9 cellular contexts compared by ENCODE assay signal in the genomic region with DNA sequence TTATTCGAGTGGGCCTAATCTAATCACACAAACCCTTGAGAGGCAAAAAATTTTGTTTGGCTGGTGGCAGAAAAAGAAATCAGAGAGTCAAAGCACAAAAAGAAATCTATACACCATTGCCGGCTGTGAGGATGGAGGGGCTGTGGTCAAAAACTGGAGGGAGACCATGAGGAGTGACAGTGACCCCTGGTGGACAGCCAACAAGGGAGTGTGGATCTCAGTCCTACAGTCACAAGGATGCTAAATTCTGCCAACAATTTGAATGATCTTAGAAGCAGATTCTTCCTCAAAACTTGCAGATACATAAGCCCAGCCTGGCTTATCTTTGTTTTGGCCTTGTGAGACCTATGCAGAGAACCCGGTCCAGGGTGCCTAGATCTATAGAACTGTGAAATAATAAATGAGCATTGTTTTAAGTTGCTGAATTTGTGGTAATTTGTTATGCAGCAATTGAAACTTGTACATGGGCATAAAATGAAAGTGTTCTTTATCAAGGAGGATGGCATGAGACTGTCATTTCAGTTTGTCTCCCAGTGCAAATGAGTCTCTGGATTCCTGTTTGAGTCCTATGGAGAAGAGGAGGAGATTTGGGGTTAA.
DNase-seq lines count a peak whose midpoint lies in the region; ATAC-seq and TF ChIP-seq lines count a peak whose summit lies in the region.
"Had no signal": no experiment of that assay in that cellular context is flagged by ENCODE, and none has a peak within 500 bp of the region (broad histone marks: within the 10 kb centered on the region; RNA-seq: fewer than 3 reads in every experiment).

No MANE protein-coding gene starts in this region.

- DNase-seq in CD1c-positive myeloid dendritic cell (ENCODE audit: extremely low spot score) (peak; percentile 19), RKO (ENCODE audit: low spot score) (peak; percentile 51), astrocyte of the spinal cord (ENCODE audit: low read depth, low spot score) (peak; percentile 7), neural crest cell (ENCODE audit: low read depth, low spot score) (peak; percentile 59), middle frontal gyrus (ENCODE audit: extremely low spot score, low spot score) (no peak), cortex of kidney (lab: John Stamatoyannopoulos, UW) (no peak)

- H3K4me3 Mint-ChIP-seq in neural crest cell: no peak overlapping the region

- no peaks in the 10 kb centered on the region for H3K27me3 Mint-ChIP-seq in neural crest cell (ENCODE audit: low read depth)

- in situ Hi-C loops in astrocyte of the spinal cord (cut with HindIII; ENCODE audit: low sequenced_read_pairs): no loop called here

- peaks cover 3% of the 10 kb centered on the region for H3K9me3 Mint-ChIP-seq in neural crest cell

- TF ChIP-seq CTCF in astrocyte of the spinal cord (IDR thresholded peaks at IDR 0.05; ENCODE audit: low read depth, low read length) (peak; percentile 69), neural crest cell (conservative IDR thresholded peaks at IDR 0.05) (peak; percentile 69)

- no peak overlapping the region for H3K27ac Mint-ChIP-seq in neural crest cell (ENCODE audit: unreplicated experiment)

- H3K4me1 Mint-ChIP-seq in neural crest cell: peaks cover 16% of the 10 kb centered on the region

- no peaks in the 10 kb centered on the region for H3K36me3 Mint-ChIP-seq in neural crest cell (ENCODE audit: low read depth)

- no peak overlapping the region for H3K4me3 ChIP-seq in astrocyte of the spinal cord (ENCODE audit: low read depth, low read length)
- H3K4me3 ChIP-seq: lung had no signal

- ATAC-seq in GM18868 (IDR thresholded peaks at IDR 0.05; ENCODE audit: unreplicated experiment): peak; percentile 90
- peak; percentile 78 for ATAC-seq in HG03280 (IDR thresholded peaks at IDR 0.05; ENCODE audit: unreplicated experiment)

Comparison
In these comparisons a context has a peak if more than half of its experiments do, and no peak if none do; other contexts are left out.
1. DNase-seq: peak in CD1c-positive myeloid dendritic cell (single experiment), RKO (single experiment), astrocyte of the spinal cord (single experiment) and neural crest cell (single experiment); none in middle frontal gyrus (single experiment) and cortex of kidney (single experiment).